ENCODE assay signal across 13 cellular contexts in genomic region chr16:89570983-89571598, GRCh38. TPM values are rescaled to one million over a fixed set of nuclear protein-coding genes. Genes with fewer than 3 reads are reported as not detected.
DNase-seq lines count a peak whose midpoint lies in the region; ATAC-seq, FAIRE-seq and TF ChIP-seq lines count a peak whose summit lies in the region.
"Not testable (repeated sequence)": the region's sequence is repeated elsewhere in the genome, so short reads cannot be mapped to it uniquely, and the experiment has no call there.
"Had no signal": no experiment of that assay in that cellular context is flagged by ENCODE, and none has a peak within 500 bp of the region (broad histone marks: within the 10 kb centered on the region; RNA-seq: fewer than 3 reads in every experiment).

No MANE protein-coding gene starts in this region.

- H2BK120ac ChIP-seq in H1 (replicated peaks; ENCODE audit: low read depth, low read length); neuronal stem cell (ENCODE audit: low read depth, low read length): not testable (repeated sequence)

- not testable (repeated sequence) for H3K4me3 ChIP-seq in BLaER1 treated with 17β-estradiol and CSF1 and Interleukin-3, amounts not matched to agents 10 nM and 100 nM; K562; H1 (ENCODE audit: extremely low read depth in 1 of 4, insufficient read depth in 2 of 4, low read depth in 3 of 4, low read length in 4 of 4); neuronal stem cell (ENCODE audit: low read length in 2 of 2)

- not testable (repeated sequence) for H2BK5ac ChIP-seq in H1 (ENCODE audit: low read depth, low read length)
- H2BK5ac ChIP-seq in neuronal stem cell (ENCODE audit: low read length) = peak overlapping the region; percentile 5

- H3K27ac ChIP-seq in BLaER1 treated with 17β-estradiol and CSF1 and Interleukin-3, amounts not matched to agents 10 nM and 100 nM = peak overlapping the region in 4 of 11 experiments; percentile 56 to 71 (median 64); a peak in 5 of 22 replicates
- not testable (repeated sequence) for H3K27ac ChIP-seq in K562 (ENCODE audit: extremely low read depth, low read depth, low read length); H1 (ENCODE audit: low read depth, low read length); neuronal stem cell (replicated peaks; ENCODE audit: low read length)

- H2BK12ac ChIP-seq in H1 (ENCODE audit: low read depth, low read length) = not testable (repeated sequence)
- peak overlapping the region; percentile 41 for H2BK12ac ChIP-seq in neuronal stem cell (ENCODE audit: low read length)

- peaks cover 7 to 34% (median 25%) of the 10 kb centered on the region in 11 experiments; a peak in 21 of 22 replicates for H4K20me1 ChIP-seq in BLaER1 treated with 17β-estradiol and CSF1 and Interleukin-3, amounts not matched to agents 10 nM and 100 nM
- H4K20me1 ChIP-seq in K562 (replicated peaks; ENCODE audit: control insufficient read depth, insufficient read depth, low read length); H1 (replicated peaks in 1 of 2; ENCODE audit: control insufficient read depth in 1 of 2, insufficient read depth in 2 of 2, low read length in 2 of 2): not testable (repeated sequence)

- not testable (repeated sequence) for H3K23me2 ChIP-seq in H1 (ENCODE audit: low read depth, low read length)

- not testable (repeated sequence) for FAIRE-seq in K562 (lab: Jason Lieb, UNC); H1 (lab: Jason Lieb, UNC)

- BruUV-seq in K562 (replicated peaks; lab: Mats Ljungman, UMichigan) = not testable (repeated sequence)

- H4K5ac ChIP-seq in H1 (ENCODE audit: insufficient read length, low read depth, low read length) = not testable (repeated sequence)

- TF ChIP-seq POLR2A in K562 (conservative IDR thresholded peaks at IDR 0.05); H1 (IDR thresholded peaks at IDR 0.05; ENCODE audit: control extremely low read depth in 1 of 2, low read depth in 2 of 2, low read length in 2 of 2): not testable (repeated sequence)

- not testable (repeated sequence) for H3K18ac ChIP-seq in H1 (ENCODE audit: extremely low read depth, low read length)
- peak overlapping the region; percentile 57 for H3K18ac ChIP-seq in neuronal stem cell (ENCODE audit: low read length)

- not testable (repeated sequence) for H2AFZ ChIP-seq in K562 (ENCODE audit: low read depth, low read length); H1 (ENCODE audit: low read length); neuronal stem cell (ENCODE audit: low read length)

- H3K23ac ChIP-seq in H1 (ENCODE audit: insufficient read length); neuronal stem cell (ENCODE audit: low read depth, low read length, poor library complexity): not testable (repeated sequence)

- not testable (repeated sequence) for H3K27me3 ChIP-seq in BLaER1 treated with 17β-estradiol and CSF1 and Interleukin-3, amounts not matched to agents 10 nM and 100 nM; K562 (ENCODE audit: control insufficient read depth in 2 of 2, insufficient read depth in 2 of 2, low read length in 2 of 2)
- H3K27me3 ChIP-seq in H1 (replicated peaks in 1 of 4; ENCODE audit: control insufficient read depth in 3 of 4, extremely low read depth in 1 of 4, insufficient read depth in 3 of 4, low read length in 3 of 4) (peaks cover 1 to 20% (median 13%) of the 10 kb centered on the region in 4 experiments; a peak in 6 of 7 replicates), neuronal stem cell (ENCODE audit: control insufficient read depth in 3 of 3, insufficient read depth in 3 of 3, low read depth in 1 of 3, low read length in 3 of 3) (peaks cover 12 to 21% (median 12%) of the 10 kb centered on the region in 3 experiments)

- H3K9ac ChIP-seq in BLaER1 treated with 17β-estradiol and CSF1 and Interleukin-3, amounts not matched to agents 10 nM and 100 nM = peak overlapping the region in 2 of 11 experiments; percentile 60 to 85; a peak in 3 of 22 replicates
- not testable (repeated sequence) for H3K9ac ChIP-seq in K562 (ENCODE audit: insufficient read depth in 1 of 2, low read depth in 2 of 2, low read length in 2 of 2); H1 (replicated peaks in 1 of 4; ENCODE audit: extremely low read depth in 1 of 4, low read depth in 3 of 4, low read length in 3 of 4)
- H3K9ac ChIP-seq in neuronal stem cell (ENCODE audit: low read depth, low read length, poor library complexity) = peak overlapping the region; percentile 60

- not testable (repeated sequence) for H2BK20ac ChIP-seq in H1 (ENCODE audit: low read length)

- TF ChIP-seq CTCF in K562 (IDR thresholded peaks at IDR 0.05 in 2 of 3, conservative IDR thresholded peaks at IDR 0.05 in 1 of 3; ENCODE audit: insufficient read depth in 2 of 3, low read depth in 1 of 3, low read length in 3 of 3); H1 (IDR thresholded peaks at IDR 0.05; ENCODE audit: control extremely low read depth in 1 of 3, insufficient read depth in 1 of 3, low read depth in 1 of 3, low read length in 3 of 3): not testable (repeated sequence)

- not testable (repeated sequence) for H3K9me1 ChIP-seq in K562 (ENCODE audit: control insufficient read depth, insufficient read depth, low read length)

- peaks cover 0 to 14% (median 0%) of the 10 kb centered on the region in 11 experiments; a peak in 5 of 22 replicates for H3K36me3 ChIP-seq in BLaER1 treated with 17β-estradiol and CSF1 and Interleukin-3, amounts not matched to agents 10 nM and 100 nM
- H3K36me3 ChIP-seq in K562 (ENCODE audit: control insufficient read depth, insufficient read depth, low read length); H1 (ENCODE audit: control insufficient read depth in 2 of 4, insufficient read depth in 4 of 4, low read length in 3 of 4); neuronal stem cell (replicated peaks in 1 of 2; ENCODE audit: control insufficient read depth in 2 of 2, insufficient read depth in 2 of 2, low read length in 2 of 2): not testable (repeated sequence)

- peak overlapping the region; percentile 71 for H3K27ac Mint-ChIP-seq in T-helper 17 cell

- not testable (repeated sequence) for H3K4ac ChIP-seq in H1 (replicated peaks; ENCODE audit: insufficient read length, low read depth, low read length); neuronal stem cell (ENCODE audit: low read length)

- intact Hi-C loops in K562 (cut with micrococcal nuclease) = loop anchor here (10.0 kb wide), 1 partner anchor 74 kb away; no protein-coding TSS in a partner anchor

- H2AK5ac ChIP-seq in H1 (ENCODE audit: low read depth, low read length) = not testable (repeated sequence)
- H2AK5ac ChIP-seq in neuronal stem cell (ENCODE audit: low read depth, low read length) = peak overlapping the region; percentile 91

- not testable (repeated sequence) for DNase-seq in T-helper 17 cell; K562 (ENCODE audit: extremely low read depth in 1 of 4, low spot score in 3 of 4); H1 (ENCODE audit: low read depth in 1 of 2, low spot score in 2 of 2); neuronal stem cell (ENCODE audit: low spot score)

- not testable (repeated sequence) for TF ChIP-seq EP300 in K562 (IDR thresholded peaks at IDR 0.05; ENCODE audit: low read length); H1 (IDR thresholded peaks at IDR 0.05; ENCODE audit: borderline replicate concordance in 1 of 2, low read depth in 2 of 2, low read length in 2 of 2)

- in situ Hi-C loops in K562 (cut with MboI) = not testable (repeated sequence)

- not testable (repeated sequence) for TF ChIP-seq RAD21 in K562 (CRISPR knock-in tag; conservative IDR thresholded peaks at IDR 0.05 in 1 of 2, IDR thresholded peaks at IDR 0.05 in 1 of 2); H1 (IDR thresholded peaks at IDR 0.05 in 1 of 2, conservative IDR thresholded peaks at IDR 0.05 in 1 of 2; ENCODE audit: low read depth in 2 of 2, low read length in 2 of 2)

- 0 out of 2 replicates have a peak overlapping the region, but pooled peaks have one; percentile 14 for H4K8ac ChIP-seq in H1 (ENCODE audit: extremely low read depth, insufficient read depth, low read length)
- H4K8ac ChIP-seq in neuronal stem cell (ENCODE audit: low read depth, low read length) = not testable (repeated sequence)

- POLR2A ChIA-PET in K562 (lab: Yijun Ruan, JAX) = not testable (repeated sequence)
- POLR2A ChIA-PET in H1 (lab: Charles Lee; ENCODE audit: partially characterized antibody) = interaction anchor here (1.5 kb wide), 1 partner anchor 12 kb away, joined by 3 read pairs; no protein-coding TSS in a partner anchor

- H3K36me3 Mint-ChIP-seq in T-helper 17 cell (ENCODE audit: low read depth) = not testable (repeated sequence)

- CTCF ChIA-PET in K562 (lab: Yijun Ruan, JAX; ENCODE audit: low intra/inter-chr PET ratio); H1 (lab: Charles Lee; ENCODE audit: partially characterized antibody): not testable (repeated sequence)

- not testable (repeated sequence) for H3K79me1 ChIP-seq in H1 (ENCODE audit: low read depth, low read length); neuronal stem cell (ENCODE audit: low read depth, low read length)

- not testable (repeated sequence) for H3K4me3 Mint-ChIP-seq in T-helper 17 cell

- H3K14ac ChIP-seq in H1 (ENCODE audit: insufficient read length) = not testable (repeated sequence)
- peak overlapping the region; percentile 82 for H3K14ac ChIP-seq in neuronal stem cell (ENCODE audit: low read length)

- H3K9me3 ChIP-seq in BLaER1 treated with 17β-estradiol and CSF1 and Interleukin-3, amounts not matched to agents 10 nM and 100 nM (replicated peaks in 1 of 11); T-helper 17 cell (ENCODE audit: control insufficient read depth, low read length, poor library complexity, severe bottlenecking); K562 (replicated peaks; ENCODE audit: control insufficient read depth, insufficient read depth, low read depth, low read length); H1 (ENCODE audit: insufficient read depth in 2 of 2, low read depth in 1 of 2, low read length in 1 of 2); neuronal stem cell (replicated peaks in 1 of 2; ENCODE audit: control insufficient read depth in 2 of 2, insufficient read depth in 1 of 2, low read depth in 1 of 2, low read length in 2 of 2): not testable (repeated sequence)

- 88% methylated on average over 3 of the region's 36 CpGs for WGBS in K562 (ENCODE audit: insufficient coverage, low coverage, missing lambda C conversion rate)
- WGBS in H1 (ENCODE audit: extremely low coverage in 1 of 2, insufficient coverage in 1 of 2, insufficient read length in 1 of 2, insufficient replicate concordance in 2 of 2, low coverage in 1 of 2, low lambda C conversion rate in 2 of 2, missing lambda C conversion rate in 1 of 2), 2 experiments = 100% methylated on average over 1 of the region's 36 CpGs; no CpG with 5 or more reads in 1 of the 2 experiments
- no CpG with 5 or more reads among the region's 36 CpGs for WGBS in neuronal stem cell (ENCODE audit: extremely low coverage in 2 of 2, insufficient read length in 2 of 2, insufficient replicate concordance in 1 of 2), 2 donors

- not testable (repeated sequence) for H3K4me1 Mint-ChIP-seq in T-helper 17 cell

- H3K4me1 ChIP-seq in BLaER1 treated with 17β-estradiol and CSF1 and Interleukin-3, amounts not matched to agents 10 nM and 100 nM = peaks cover 35 to 50% (median 42%) of the 10 kb centered on the region in 10 experiments
- H3K4me1 ChIP-seq in K562 (replicated peaks in 1 of 2; ENCODE audit: control insufficient read depth in 2 of 2, insufficient read depth in 2 of 2, low read length in 2 of 2) = peaks cover 7 to 66% of the 10 kb centered on the region in 2 experiments
- H3K4me1 ChIP-seq in H1 (replicated peaks in 1 of 4; ENCODE audit: control insufficient read depth in 3 of 4, insufficient read depth in 4 of 4, low read length in 3 of 4) = peaks cover 0 to 13% (median 6%) of the 10 kb centered on the region in 4 experiments; a peak in 5 of 7 replicates
- not testable (repeated sequence) for H3K4me1 ChIP-seq in neuronal stem cell (ENCODE audit: control insufficient read depth in 2 of 2, insufficient read depth in 1 of 2, low read depth in 1 of 2, low read length in 2 of 2)

- H3K56ac ChIP-seq in H1 (replicated peaks; ENCODE audit: insufficient read length, low read depth, low read length) = not testable (repeated sequence)

- not testable (repeated sequence) for H3K27me3 Mint-ChIP-seq in T-helper 17 cell

- H4K91ac ChIP-seq in H1 (replicated peaks; ENCODE audit: insufficient read length, low read length); neuronal stem cell (ENCODE audit: low read depth, low read length, poor library complexity): not testable (repeated sequence)

- H3K79me2 ChIP-seq in K562 (ENCODE audit: control insufficient read depth, insufficient read depth, low read length); H1 (ENCODE audit: control insufficient read depth in 1 of 2, insufficient read depth in 2 of 2, low read length in 2 of 2): not testable (repeated sequence)

- ATAC-seq in T-helper 17 cell, K562: not testable (repeated sequence)

- not testable (repeated sequence) for H2BK15ac ChIP-seq in H1 (ENCODE audit: low read length); neuronal stem cell (ENCODE audit: low read length)

- H3K4me2 ChIP-seq in BLaER1 treated with 17β-estradiol and CSF1 and Interleukin-3, amounts not matched to agents 10 nM and 100 nM = peak overlapping the region; percentile 86 to 99 (median 95); a peak in 19 of 22 replicates
- H3K4me2 ChIP-seq in K562 (ENCODE audit: insufficient read depth, low read length); H1 (ENCODE audit: insufficient read depth in 1 of 2, low read depth in 2 of 2, low read length in 2 of 2); neuronal stem cell (ENCODE audit: insufficient read depth, low read length, poor library complexity, severe bottlenecking): not testable (repeated sequence)

RNA-seq across cellular contexts. Expression of gene CPNE7, which starts 4.5 kb away (rescaled TPM):
- total RNA-seq in T-helper 17 cell (1 to 10 TPM; 4.7 to 8.2 TPM), K562 (2014; rRNA removed) (46.8 and 63.6 TPM in 2 replicates), K562 (2014; rRNA removed; fragmentation: Illumina TruSeq; extraction: Trizol) (16.2 and 18.8 TPM in 2 replicates), K562 (2015; rRNA removed; fragmentation: Illumina TruSeq; extraction: Trizol) (16.9 and 18.5 TPM in 2 replicates), K562 (2021) (58.8 and 73.4 TPM in 2 replicates)
- total RNA-seq in K562 (2011; cell fraction: chromatin; rRNA removed; ENCODE audit: low replicate concordance) = 170 and 336 TPM in 2 replicates
- 170 and 181 TPM in 2 replicates for total RNA-seq in K562 (2011; cell fraction: nucleolus; rRNA removed)
- total RNA-seq in K562 (2011; cell fraction: nucleoplasm; rRNA removed) = 123 and 131 TPM in 2 replicates
- polyA plus RNA-seq in K562 (2011; rRNA removed) (32.7 and 33.6 TPM in 2 replicates), K562 (2014; fragmentation: Illumina TruSeq; extraction: Trizol) (31.5 and 39.1 TPM in 2 replicates), K562 (2014; fragmentation: Nextera tagmentation; extraction: Ambion mirVana) (1 to 10 TPM in 1 of 2 experiments, under 1 TPM in 1; 0.30 to 1.9 TPM), K562 (2014; rRNA removed) (67.3 and 78.1 TPM in 2 replicates), H1 (2011; rRNA removed) (10.0 and 17.2 TPM in 2 replicates)
- 19.6 and 36.0 TPM in 2 replicates for polyA plus RNA-seq in K562 (2011; cell fraction: cytosol; rRNA removed)
- polyA plus RNA-seq in K562 (2011; cell fraction: nucleus; rRNA removed) = 330 and 699 TPM in 2 replicates
- 44.5 and 48.7 TPM in 2 replicates for polyA plus RNA-seq in K562 (2012)
- 9.2 TPM in 2 replicates for polyA minus RNA-seq in K562 (2011; rRNA and poly(A)+ RNA removed)
- polyA minus RNA-seq in K562 (2011; cell fraction: cytosol; rRNA and poly(A)+ RNA removed) = 10.7 and 11.9 TPM in 2 replicates
- 34.3 and 47.3 TPM in 2 replicates for polyA minus RNA-seq in K562 (2011; cell fraction: nucleus; rRNA and poly(A)+ RNA removed)
- 21.7 and 23.7 TPM in 2 replicates for total RNA-seq in H1 (2021; fragmentation: NEBNext Ultra II Directional; extraction: Animal tissue kit (Norgen Biotek cat#: 25700))
- 14.5 TPM for polyA plus RNA-seq in H1 (2011; cell fraction: cytosol; rRNA removed)
- polyA plus RNA-seq in H1 (2011; cell fraction: nucleus; rRNA removed) = 64.5 TPM
- polyA plus RNA-seq in H1 (2012, experiment 1 of 2) = 18.4 to 21.5 TPM (median 20.9 TPM) in 4 replicates
- polyA plus RNA-seq in H1 (2012, experiment 2 of 2) = 9.1 TPM
- 11.5 TPM for polyA plus RNA-seq in H1 (2013, experiment 1 of 2)
- polyA plus RNA-seq in H1 (2013, experiment 2 of 2) = 11.1 TPM
- polyA minus RNA-seq in H1 (2011; rRNA and poly(A)+ RNA removed) = 6.3 and 6.8 TPM in 2 replicates
- 10.2 TPM for polyA minus RNA-seq in H1 (2011; cell fraction: cytosol; rRNA and poly(A)+ RNA removed)
- 9.5 TPM for polyA minus RNA-seq in H1 (2011; cell fraction: nucleus; rRNA and poly(A)+ RNA removed)
- polyA plus RNA-seq in neuronal stem cell (2013, experiment 1 of 2) = 1.4 TPM
- 1.6 TPM for polyA plus RNA-seq in neuronal stem cell (2013, experiment 2 of 2)
- polyA plus RNA-seq: CD14-positive monocyte had no signal

RNA-seq across cellular contexts. Expression of gene RPL13, which starts 10.6 kb away (rescaled TPM):
- 1,000 to 10,000 TPM; 4,192 to 4,476 TPM for total RNA-seq in T-helper 17 cell
- total RNA-seq in K562 (2011; cell fraction: chromatin; rRNA removed; ENCODE audit: low replicate concordance) = 190 and 375 TPM in 2 replicates
- total RNA-seq in K562 (2011; cell fraction: nucleolus; rRNA removed) = 1,145 and 1,282 TPM in 2 replicates
- total RNA-seq in K562 (2011; cell fraction: nucleoplasm; rRNA removed) = 741 and 1,472 TPM in 2 replicates
- total RNA-seq in K562 (2014; rRNA removed) = 6,042 and 8,261 TPM in 2 replicates
- total RNA-seq in K562 (2014; rRNA removed; fragmentation: Illumina TruSeq; extraction: Trizol) = 916 and 1,208 TPM in 2 replicates
- 2,074 and 2,169 TPM in 2 replicates for total RNA-seq in K562 (2015; rRNA removed; fragmentation: Illumina TruSeq; extraction: Trizol)
- total RNA-seq in K562 (2021) = 2,859 and 3,283 TPM in 2 replicates
- polyA plus RNA-seq in K562 (2011; rRNA removed) = 1,633 and 2,887 TPM in 2 replicates
- 3,426 and 8,334 TPM in 2 replicates for polyA plus RNA-seq in K562 (2011; cell fraction: cytosol; rRNA removed)
- 2,104 and 2,686 TPM in 2 replicates for polyA plus RNA-seq in K562 (2011; cell fraction: nucleus; rRNA removed)
- 2,765 and 5,488 TPM in 2 replicates for polyA plus RNA-seq in K562 (2012)
- 1,258 and 1,518 TPM in 2 replicates for polyA plus RNA-seq in K562 (2014; fragmentation: Illumina TruSeq; extraction: Trizol)
- polyA plus RNA-seq in K562 (2014; fragmentation: Nextera tagmentation; extraction: Ambion mirVana) = 100 to 1,000 TPM; 227 to 348 TPM
- 4,293 and 4,381 TPM in 2 replicates for polyA plus RNA-seq in K562 (2014; rRNA removed)
- 413 and 474 TPM in 2 replicates for polyA minus RNA-seq in K562 (2011; rRNA and poly(A)+ RNA removed)
- 1,370 and 2,343 TPM in 2 replicates for polyA minus RNA-seq in K562 (2011; cell fraction: cytosol; rRNA and poly(A)+ RNA removed)
- polyA minus RNA-seq in K562 (2011; cell fraction: nucleus; rRNA and poly(A)+ RNA removed) = 505 and 641 TPM in 2 replicates
- 2,162 and 2,205 TPM in 2 replicates for total RNA-seq in H1 (2021; fragmentation: NEBNext Ultra II Directional; extraction: Animal tissue kit (Norgen Biotek cat#: 25700))
- 7,384 and 8,839 TPM in 2 replicates for polyA plus RNA-seq in H1 (2011; rRNA removed)
- polyA plus RNA-seq in H1 (2011; cell fraction: cytosol; rRNA removed) = 6,622 TPM
- 4,056 TPM for polyA plus RNA-seq in H1 (2011; cell fraction: nucleus; rRNA removed)
- 2,424 to 3,736 TPM (median 3,320 TPM) in 4 replicates for polyA plus RNA-seq in H1 (2012, experiment 1 of 2)
- 5,566 TPM for polyA plus RNA-seq in H1 (2012, experiment 2 of 2)
- polyA plus RNA-seq in H1 (2013, experiment 1 of 2) = 2,736 TPM
- polyA plus RNA-seq in H1 (2013, experiment 2 of 2) = 2,737 TPM
- 403 and 524 TPM in 2 replicates for polyA minus RNA-seq in H1 (2011; rRNA and poly(A)+ RNA removed)
- polyA minus RNA-seq in H1 (2011; cell fraction: cytosol; rRNA and poly(A)+ RNA removed) = 1,899 TPM
- 1,945 TPM for polyA minus RNA-seq in H1 (2011; cell fraction: nucleus; rRNA and poly(A)+ RNA removed)
- 5,003 TPM for polyA plus RNA-seq in neuronal stem cell (2013, experiment 1 of 2)
- 4,966 TPM for polyA plus RNA-seq in neuronal stem cell (2013, experiment 2 of 2)

RNA-seq across cellular contexts. Expression of gene DPEP1, which starts 42.4 kb away (rescaled TPM):
- not detected for total RNA-seq in T-helper 17 cell
- total RNA-seq in K562 (2011; cell fraction: chromatin; rRNA removed; ENCODE audit: low replicate concordance) = 0.23 TPM in 1 of 2 replicates, not detected in the other
- total RNA-seq in K562 (2011; cell fraction: nucleolus; rRNA removed) = 0.67 and 1.3 TPM in 2 replicates
- 0.46 TPM in 1 of 2 replicates, not detected in the other for total RNA-seq in K562 (2011; cell fraction: nucleoplasm; rRNA removed)
- total RNA-seq in K562 (2014; rRNA removed) = 0.14 TPM in 1 of 2 replicates, not detected in the other
- total RNA-seq in K562 (2014; rRNA removed; fragmentation: Illumina TruSeq; extraction: Trizol) = not detected in 2 replicates
- not detected in 2 replicates for total RNA-seq in K562 (2015; rRNA removed; fragmentation: Illumina TruSeq; extraction: Trizol)
- total RNA-seq in K562 (2021) = 0.20 and 0.22 TPM in 2 replicates
- 0.31 and 0.34 TPM in 2 replicates for polyA plus RNA-seq in K562 (2011; rRNA removed)
- polyA plus RNA-seq in K562 (2011; cell fraction: cytosol; rRNA removed) = 0.22 and 1.2 TPM in 2 replicates
- polyA plus RNA-seq in K562 (2011; cell fraction: nucleus; rRNA removed) = 1.1 TPM in 2 replicates
- polyA plus RNA-seq in K562 (2012) = 0.17 and 0.21 TPM in 2 replicates
- polyA plus RNA-seq in K562 (2014; fragmentation: Illumina TruSeq; extraction: Trizol) = 0.08 TPM in 1 of 2 replicates, not detected in the other
- polyA plus RNA-seq in K562 (2014; fragmentation: Nextera tagmentation; extraction: Ambion mirVana) = not detected
- polyA plus RNA-seq in K562 (2014; rRNA removed) = 0.18 TPM in 1 of 2 replicates, not detected in the other
- not detected in 2 replicates for polyA minus RNA-seq in K562 (2011; rRNA and poly(A)+ RNA removed)
- polyA minus RNA-seq in K562 (2011; cell fraction: cytosol; rRNA and poly(A)+ RNA removed) = not detected in 2 replicates
- polyA minus RNA-seq in K562 (2011; cell fraction: nucleus; rRNA and poly(A)+ RNA removed) = not detected in 2 replicates
- total RNA-seq in H1 (2021; fragmentation: NEBNext Ultra II Directional; extraction: Animal tissue kit (Norgen Biotek cat#: 25700)) = 2.5 and 3.1 TPM in 2 replicates
- 2.8 and 3.9 TPM in 2 replicates for polyA plus RNA-seq in H1 (2011; rRNA removed)
- 3.1 TPM for polyA plus RNA-seq in H1 (2011; cell fraction: cytosol; rRNA removed)
- 12.5 TPM for polyA plus RNA-seq in H1 (2011; cell fraction: nucleus; rRNA removed)
- 0.73 to 2.7 TPM (median 2.0 TPM) in 4 replicates for polyA plus RNA-seq in H1 (2012, experiment 1 of 2)
- 1.3 TPM for polyA plus RNA-seq in H1 (2012, experiment 2 of 2)
- polyA plus RNA-seq in H1 (2013, experiment 1 of 2) = 5.7 TPM
- 5.7 TPM for polyA plus RNA-seq in H1 (2013, experiment 2 of 2)
- polyA minus RNA-seq in H1 (2011; rRNA and poly(A)+ RNA removed) = 1.1 and 1.7 TPM in 2 replicates
- 0.73 TPM for polyA minus RNA-seq in H1 (2011; cell fraction: cytosol; rRNA and poly(A)+ RNA removed)
- polyA minus RNA-seq in H1 (2011; cell fraction: nucleus; rRNA and poly(A)+ RNA removed) = 1.6 TPM
- polyA plus RNA-seq in neuronal stem cell (2013, experiment 1 of 2) = 1.1 TPM
- 0.79 TPM for polyA plus RNA-seq in neuronal stem cell (2013, experiment 2 of 2)
- total RNA-seq: CD4-positive, alpha-beta memory T cell; CD4-positive, CD25-positive, alpha-beta regulatory T cell; CD8-positive, alpha-beta memory T cell; Daoy; G401; GM12878 had no signal
- polyA plus RNA-seq: AG04450; CD14-positive monocyte; CD4-positive, alpha-beta memory T cell; CD4-positive, CD25-positive, alpha-beta regulatory T cell; CD8-positive, alpha-beta memory T cell; GM12878 had no signal
